30 cellular contexts compared by ENCODE assay signal in the genomic region with DNA sequence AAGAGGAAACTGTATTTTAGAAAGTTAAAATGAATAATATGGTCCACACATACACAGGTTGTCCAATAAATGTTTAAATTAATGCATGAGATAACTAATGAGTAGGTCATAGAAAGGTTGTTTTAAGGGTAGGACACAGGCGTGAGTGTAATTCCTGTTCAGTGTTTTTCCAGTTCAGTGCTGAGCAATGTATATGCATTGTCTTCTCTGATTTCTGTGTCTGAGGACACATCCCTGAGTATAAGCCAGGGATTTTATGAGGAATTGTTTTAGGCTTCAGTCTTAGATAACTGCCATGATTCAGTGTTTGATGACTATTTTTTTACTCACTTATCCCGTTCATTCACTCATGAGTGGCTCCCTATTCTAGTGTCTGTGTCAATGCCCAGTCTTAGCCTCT.
"Had no signal": no experiment of that assay in that cellular context is flagged by ENCODE, and none has a peak within 500 bp of the region (broad histone marks: within the 10 kb centered on the region; RNA-seq: fewer than 3 reads in every experiment).

No MANE protein-coding gene starts in this region.

- ATAC-seq: activated naive CD4-positive, alpha-beta T cell treated with anti-CD3 and anti-CD28 coated beads, Interleukin-2, amount 50 U/mL, for 72 hours; activated T-cell treated with anti-CD3 and anti-CD28 coated beads, Interleukin-2, amount 50 U/mL, for 72 hours; gastroesophageal sphincter; heart right ventricle; T-helper 17 cell had no signal

- H3K9me3 ChIP-seq: esophagus muscularis mucosa, gastroesophageal sphincter, heart right ventricle had no signal

- H3K27me3 ChIP-seq: brain microvascular endothelial cell, esophagus muscularis mucosa, gastroesophageal sphincter had no signal

- H3K4me1 ChIP-seq: esophagus muscularis mucosa, gastroesophageal sphincter, heart right ventricle had no signal

- FAIRE-seq: astrocyte, bronchial epithelial cell had no signal

- H3K36me3 ChIP-seq: brain microvascular endothelial cell, esophagus muscularis mucosa, gastroesophageal sphincter, heart right ventricle had no signal

- H3K4me3 ChIP-seq: coronary artery, dorsolateral prefrontal cortex, esophagus muscularis mucosa, gastroesophageal sphincter, heart right ventricle had no signal

- H3K27ac ChIP-seq: brain microvascular endothelial cell, coronary artery, dorsolateral prefrontal cortex, esophagus muscularis mucosa, gastroesophageal sphincter, heart right ventricle had no signal

- DNase-seq: activated CD4-positive, alpha-beta memory T cell treated with anti-CD3 and anti-CD28 coated beads, Interleukin-2, amount 10 ng/mL, durations not matched to agents 7 days and 5 days; activated CD4-positive, alpha-beta T cell treated with anti-CD3 and anti-CD28 coated beads for 4 hours; activated CD4-positive, alpha-beta T cell treated with anti-CD3 and anti-CD28 coated beads, Interleukin-2, amount 10 ng/mL, durations not matched to agents 7 days and 5 days; activated CD4-positive, alpha-beta T cell treated with anti-CD3 and anti-CD28 coated beads, Interleukin-2, amount 50 U/mL, for 4 hours; activated CD4-positive, CD25-positive, alpha-beta regulatory T cell; activated CD4-positive, CD25-positive, alpha-beta regulatory T cell treated with anti-CD3 and anti-CD28 coated beads, Interleukin-2, amount 50 U/mL, for 72 hours; activated CD8-positive, alpha-beta memory T cell treated with anti-CD3 and anti-CD28 coated beads, Interleukin-2, amount 50 U/mL, for 48 hours; activated gamma-delta T cell; activated naive CD4-positive, alpha-beta T cell; activated naive CD4-positive, alpha-beta T cell treated with anti-CD3 and anti-CD28 coated beads, Interleukin-2, amount 10 ng/mL, durations not matched to agents 7 days and 5 days; activated naive CD8-positive, alpha-beta T cell treated with anti-CD3 and anti-CD28 coated beads, Interleukin-2, amount 10 ng/mL, durations not matched to agents 7 days and 5 days; activated T-cell treated with anti-CD3 and anti-CD28 coated beads for 4 hours; activated T-cell treated with anti-CD3 and anti-CD28 coated beads, Interleukin-2, amount 50 U/mL, for 24 hours; activated T-cell treated with anti-CD3 and anti-CD28 coated beads, Interleukin-2, amount 50 U/mL, for 72 hours; amniotic stem cell; anterior cingulate cortex; brain microvascular endothelial cell; dorsolateral prefrontal cortex; effector memory CD4-positive, alpha-beta T cell; foreskin melanocyte; heart right ventricle; hippocampal formation; T-helper 17 cell; T1000 had no signal
